24 cellular contexts compared by ENCODE assay signal in the genomic region with DNA sequence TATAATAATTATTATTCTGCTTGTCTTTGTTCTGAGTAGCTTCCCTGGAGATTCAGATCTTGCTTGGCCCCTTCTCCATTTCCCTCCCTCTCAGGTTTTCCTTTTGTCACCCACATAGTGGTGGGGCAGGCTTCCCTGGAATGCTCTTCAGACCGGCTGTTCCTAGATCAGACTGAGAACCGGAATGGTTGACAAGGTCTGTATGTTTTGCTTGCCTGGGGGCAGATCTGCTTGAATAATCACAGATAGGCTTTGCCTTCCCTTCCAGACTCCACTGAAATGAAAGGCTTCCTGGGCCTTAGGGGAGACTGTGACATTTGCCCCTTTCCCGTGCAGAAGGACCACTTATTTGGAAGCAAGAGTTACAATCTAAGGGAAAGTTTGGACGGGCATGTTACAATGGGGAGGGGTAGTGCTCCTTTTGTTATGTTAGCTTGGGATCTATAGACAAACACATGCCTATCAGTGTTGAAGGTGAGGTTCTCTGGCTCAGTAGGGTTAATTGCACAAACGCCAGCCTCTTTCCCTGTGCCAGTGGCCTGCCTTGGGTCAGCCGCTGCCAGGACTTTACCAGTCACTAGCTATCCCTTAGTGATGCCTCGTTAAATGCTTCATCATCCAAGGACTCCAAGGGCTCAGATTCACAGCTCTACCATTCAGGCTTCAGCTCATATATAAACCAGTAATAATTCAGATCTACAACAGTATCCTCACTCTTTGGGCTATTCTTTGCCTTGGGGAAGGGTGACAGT.
DNase-seq lines count a peak whose midpoint lies in the region; ATAC-seq and TF ChIP-seq lines count a peak whose summit lies in the region.
"Had no signal": no experiment of that assay in that cellular context is flagged by ENCODE, and none has a peak within 500 bp of the region (broad histone marks: within the 10 kb centered on the region; RNA-seq: fewer than 3 reads in every experiment).

No MANE protein-coding gene starts in this region.

- TF ChIP-seq POLR2A in breast epithelium (IDR thresholded peaks at IDR 0.05): no peak

- no peaks in the 10 kb centered on the region for H3K36me3 Mint-ChIP-seq in neural progenitor cell
- H3K36me3 Mint-ChIP-seq in T-helper 17 cell (ENCODE audit: low read depth): no peaks in the 10 kb centered on the region
- H3K36me3 Mint-ChIP-seq: activated naive CD4-positive, alpha-beta T cell treated with anti-CD3 and anti-CD28 coated beads, Interleukin-2, amount 10 ng/mL, durations not matched to agents 7 days and 5 days; CD4-positive, CD25-positive, alpha-beta regulatory T cell; stimulated activated naive B cell treated with anti-CD40 and anti-IgM and Interleukin-4, amounts not matched to agents 10 μg/mL and 1 μg/mL and 100 μg/mL, for 72 hours had no signal

- BruUV-seq in PC-3 (replicated peaks; lab: Mats Ljungman, UMichigan): no TSS peak

- H3K4me2 ChIP-seq in PC-3 (ENCODE audit: low read length) (no peak overlapping the region), neural progenitor cell (peak overlapping the region; percentile 18)

- H3K36me3 ChIP-seq in H7 (replicated peaks; ENCODE audit: control insufficient read depth, insufficient read depth, low read length): no peaks in the 10 kb centered on the region
- H3K36me3 ChIP-seq in PC-3 (ENCODE audit: low read depth, low read length): peaks cover 9% of the 10 kb centered on the region
- H3K36me3 ChIP-seq in iPS-20b (ENCODE audit: insufficient read depth, low read depth, low read length): no peaks in the 10 kb centered on the region
- no peaks in the 10 kb centered on the region for H3K36me3 ChIP-seq in neural progenitor cell
- H3K36me3 ChIP-seq in breast epithelium: no peaks in the 10 kb centered on the region
- H3K36me3 ChIP-seq: lower lobe of right lung had no signal

- peak; percentile 75 for ATAC-seq in PC-3
- no peak for ATAC-seq in T-helper 17 cell
- no peak for ATAC-seq in GM19452 (IDR thresholded peaks at IDR 0.05; ENCODE audit: unreplicated experiment)
- ATAC-seq: activated CD8-positive, alpha-beta T cell treated with anti-CD3 and anti-CD28 coated beads for 36 hours; K562; lower lobe of right lung; stimulated activated naive B cell treated with anti-CD40 and anti-IgM and Interleukin-4, amounts not matched to agents 10 μg/mL and 1 μg/mL and 100 μg/mL, for 72 hours had no signal

- H3K27ac ChIP-seq in PC-3 (ENCODE audit: low read length) (no peak overlapping the region), iPS-20b (ENCODE audit: low read length) (no peak overlapping the region), neural progenitor cell (no peak overlapping the region), breast epithelium (no peak overlapping the region)
- H3K27ac ChIP-seq: lower lobe of right lung, testis had no signal

- H3K27me3 ChIP-seq in H7 (ENCODE audit: control insufficient read depth, insufficient read depth, low read length) (no peaks in the 10 kb centered on the region), PC-3 (ENCODE audit: low read length) (no peaks in the 10 kb centered on the region), iPS-20b (ENCODE audit: insufficient read depth, low read length) (no peaks in the 10 kb centered on the region), neural progenitor cell (no peaks in the 10 kb centered on the region), breast epithelium (no peaks in the 10 kb centered on the region)
- H3K27me3 ChIP-seq: testis had no signal

- POLR2A ChIA-PET in PC-3 (lab: Charles Lee; ENCODE audit: unreplicated experiment): interaction anchor here (0.6 kb wide), 1 partner anchor 14 kb away, joined by 4 read pairs; no protein-coding TSS in a partner anchor

- H2AFZ ChIP-seq in PC-3 (ENCODE audit: low read length): no peak overlapping the region
- H2AFZ ChIP-seq in neural progenitor cell (replicated peaks): peak overlapping the region; percentile 72

- no peak overlapping the region for H3K27ac Mint-ChIP-seq in neural progenitor cell
- H3K27ac Mint-ChIP-seq in T-helper 17 cell: no peak overlapping the region
- H3K27ac Mint-ChIP-seq: activated CD8-positive, alpha-beta T cell treated with anti-CD3 and anti-CD28 coated beads for 36 hours; activated naive CD4-positive, alpha-beta T cell treated with anti-CD3 and anti-CD28 coated beads, Interleukin-2, amount 10 ng/mL, durations not matched to agents 7 days and 5 days; activated T-cell treated with anti-CD3 and anti-CD28 coated beads, Interleukin-2, amount 50 U/mL, for 24 hours; CD4-positive, CD25-positive, alpha-beta regulatory T cell; stimulated activated naive B cell treated with anti-CD40 and anti-IgM and Interleukin-4, amounts not matched to agents 10 μg/mL and 1 μg/mL and 100 μg/mL, for 72 hours had no signal

- H4K20me1 ChIP-seq in PC-3 (ENCODE audit: low read length) (no peaks in the 10 kb centered on the region), neural progenitor cell (ENCODE audit: low read depth) (no peaks in the 10 kb centered on the region)

- CTCF ChIA-PET in PC-3 (lab: Charles Lee): no interaction called here

- H3K9me3 ChIP-seq in PC-3 (ENCODE audit: low read length) (no peaks in the 10 kb centered on the region), iPS-20b (ENCODE audit: insufficient read depth, low read depth, low read length) (no peaks in the 10 kb centered on the region), neural progenitor cell (ENCODE audit: low read depth) (peaks cover 4% of the 10 kb centered on the region), breast epithelium (peaks cover 0 to 6% of the 10 kb centered on the region in 2 donors), T-helper 17 cell (ENCODE audit: control insufficient read depth, low read length, poor library complexity, severe bottlenecking) (no peaks in the 10 kb centered on the region)
- H3K9me3 ChIP-seq: lower lobe of right lung, testis had no signal

- H3K9me2 ChIP-seq in PC-3 (replicated peaks; ENCODE audit: low read length): no peaks in the 10 kb centered on the region

- no peak overlapping the region for H3K4me3 Mint-ChIP-seq in neural progenitor cell
- H3K4me3 Mint-ChIP-seq in T-helper 17 cell: no peak overlapping the region
- H3K4me3 Mint-ChIP-seq: activated CD8-positive, alpha-beta T cell treated with anti-CD3 and anti-CD28 coated beads for 36 hours; activated naive CD4-positive, alpha-beta T cell treated with anti-CD3 and anti-CD28 coated beads, Interleukin-2, amount 10 ng/mL, durations not matched to agents 7 days and 5 days; activated T-cell treated with anti-CD3 and anti-CD28 coated beads, Interleukin-2, amount 50 U/mL, for 24 hours; CD4-positive, CD25-positive, alpha-beta regulatory T cell; stimulated activated naive B cell treated with anti-CD40 and anti-IgM and Interleukin-4, amounts not matched to agents 10 μg/mL and 1 μg/mL and 100 μg/mL, for 72 hours had no signal

- H3K4me1 ChIP-seq in PC-3 (ENCODE audit: insufficient read depth, low read length) (peaks cover 2% of the 10 kb centered on the region; the same call in 1 of the 2 replicates), iPS-20b (ENCODE audit: insufficient read depth, low read length) (peaks cover 11% of the 10 kb centered on the region), neural progenitor cell (peaks cover 11% of the 10 kb centered on the region), breast epithelium (no peaks in the 10 kb centered on the region)
- H3K4me1 ChIP-seq: lower lobe of right lung, testis had no signal

- peaks cover 13% of the 10 kb centered on the region for H3K9me3 Mint-ChIP-seq in neural progenitor cell
- H3K9me3 Mint-ChIP-seq: activated CD8-positive, alpha-beta T cell treated with anti-CD3 and anti-CD28 coated beads for 36 hours; activated naive CD4-positive, alpha-beta T cell treated with anti-CD3 and anti-CD28 coated beads, Interleukin-2, amount 10 ng/mL, durations not matched to agents 7 days and 5 days; activated T-cell treated with anti-CD3 and anti-CD28 coated beads, Interleukin-2, amount 50 U/mL, for 24 hours had no signal

- peaks cover 48% of the 10 kb centered on the region for H3K79me2 ChIP-seq in PC-3 (ENCODE audit: low read length)
- no peaks in the 10 kb centered on the region for H3K79me2 ChIP-seq in neural progenitor cell (ENCODE audit: low read depth)

- H3K9ac ChIP-seq in PC-3 (ENCODE audit: low read length) (no peak overlapping the region), iPS-20b (ENCODE audit: low read depth, low read length) (no peak overlapping the region), neural progenitor cell (no peak overlapping the region)

- intact Hi-C loops in PC-3 (cut with micrococcal nuclease) (no loop called here), breast epithelium (cut with DNase I; ENCODE audit: low total_unique reads) (no loop called here)

- no peak for TF ChIP-seq CTCF in PC-3 (conservative IDR thresholded peaks at IDR 0.05; ENCODE audit: low read depth, low read length)
- TF ChIP-seq CTCF in neural progenitor cell (IDR thresholded peaks at IDR 0.05): no peak
- TF ChIP-seq CTCF in breast epithelium (IDR thresholded peaks at IDR 0.05): no peak

- peaks cover 24% of the 10 kb centered on the region for H3K4me1 Mint-ChIP-seq in neural progenitor cell
- H3K4me1 Mint-ChIP-seq in T-helper 17 cell: no peaks in the 10 kb centered on the region
- H3K4me1 Mint-ChIP-seq: activated naive CD4-positive, alpha-beta T cell treated with anti-CD3 and anti-CD28 coated beads, Interleukin-2, amount 10 ng/mL, durations not matched to agents 7 days and 5 days; CD4-positive, CD25-positive, alpha-beta regulatory T cell; stimulated activated naive B cell treated with anti-CD40 and anti-IgM and Interleukin-4, amounts not matched to agents 10 μg/mL and 1 μg/mL and 100 μg/mL, for 72 hours had no signal

- DNase-seq in H7 (peak; percentile 15), PC-3 (no peak), neural progenitor cell (ENCODE audit: low spot score) (peak; percentile 35), breast epithelium (ENCODE audit: low spot score in 2 of 2) (no peak), T-helper 17 cell (no peak), NCI-H82 treated with DMSO at 0.1 percent for 48 hours (lab: John Stamatoyannopoulos, UW; ENCODE audit: unreplicated experiment) (no peak)
- DNase-seq: activated CD4-positive, CD25-positive, alpha-beta regulatory T cell; activated CD8-positive, alpha-beta T cell treated with anti-CD3 and anti-CD28 coated beads for 36 hours; activated naive CD4-positive, alpha-beta T cell treated with anti-CD3 and anti-CD28 coated beads, Interleukin-2, amount 10 ng/mL, durations not matched to agents 7 days and 5 days; activated T-cell treated with anti-CD3 and anti-CD28 coated beads, Interleukin-2, amount 50 U/mL, for 24 hours; aorta; CD4-positive, CD25-positive, alpha-beta regulatory T cell; effector CD8-positive, alpha-beta T cell; GDM1; lower lobe of right lung; NCI-H1930; RPMI8226; stimulated activated CD4-positive, alpha-beta T cell treated with anti-CD3 and anti-CD28 coated beads, Interleukin-1b, Interleukin-23, amount 100 ng/mL, for 48 hours; stimulated activated naive B cell treated with anti-CD40 and anti-IgM and Interleukin-4, amounts not matched to agents 10 μg/mL and 1 μg/mL and 100 μg/mL, for 72 hours; T1000; testis had no signal

- H3F3A ChIP-seq in PC-3 (ENCODE audit: low read length, unreplicated experiment) (no peaks in the 10 kb centered on the region), neural progenitor cell (ENCODE audit: low read depth) (no peaks in the 10 kb centered on the region)

- H3K27me3 Mint-ChIP-seq in neural progenitor cell (ENCODE audit: insufficient read depth, low read depth) (peaks cover 4% of the 10 kb centered on the region), T-helper 17 cell (peaks cover 69% of the 10 kb centered on the region)

- H3K4me3 ChIP-seq in H7 (ENCODE audit: insufficient read depth, low read depth, low read length): no peak overlapping the region
- H3K4me3 ChIP-seq in PC-3 (ENCODE audit: low read length): no peak overlapping the region
- H3K4me3 ChIP-seq in iPS-20b (ENCODE audit: low read length): peak overlapping the region; percentile 15; the same call in 1 of the 2 replicates
- H3K4me3 ChIP-seq in neural progenitor cell: no peak overlapping the region
- H3K4me3 ChIP-seq in breast epithelium: no peak overlapping the region
- H3K4me3 ChIP-seq: K562, lower lobe of right lung, testis had no signal

Comparison
In these comparisons a context has a peak if more than half of its experiments do, and no peak if none do; other contexts are left out.
1. DNase-seq: peak in H7 (single experiment) and neural progenitor cell (single experiment); none in PC-3 (single experiment), breast epithelium (0 of 2), T-helper 17 cell (0 of 3) and NCI-H82 treated with DMSO at 0.1 percent for 48 hours (single experiment).